9 cellular contexts compared by ENCODE assay signal in genomic region chr7:2529161-2530075, GRCh38. TPM values are rescaled to one million over a fixed set of nuclear protein-coding genes. Genes with fewer than 3 reads are reported as not detected.
DNase-seq lines count a peak whose midpoint lies in the region; ATAC-seq and TF ChIP-seq lines count a peak whose summit lies in the region.
"Had no signal": no experiment of that assay in that cellular context is flagged by ENCODE, and none has a peak within 500 bp of the region (broad histone marks: within the 10 kb centered on the region; RNA-seq: fewer than 3 reads in every experiment).

No MANE protein-coding gene starts in this region.

- peak; percentile 47 for ATAC-seq in GM21737 (IDR thresholded peaks at IDR 0.05; ENCODE audit: unreplicated experiment)

- peak overlapping the region; percentile 65; the same call in 1 of the 2 replicates for H3K9ac ChIP-seq in BLaER1
- H3K9ac ChIP-seq in OCI-LY3 (ENCODE audit: low read length): peak overlapping the region; percentile 76

- TF ChIP-seq POLR2A in spleen (IDR thresholded peaks at IDR 0.05): no peak

- peak overlapping the region; percentile 62 for H3K27ac ChIP-seq in BLaER1
- H3K27ac ChIP-seq in OCI-LY3 (ENCODE audit: low read length): peak overlapping the region; percentile 99
- peak overlapping the region; percentile 75 to 96 (median 91) for H3K27ac ChIP-seq in spleen
- H3K27ac ChIP-seq: cardiac muscle cell had no signal

- TF ChIP-seq CTCF in OCI-LY3 (IDR thresholded peaks at IDR 0.05; ENCODE audit: low read depth, low read length) (no peak), spleen (IDR thresholded peaks at IDR 0.05 in 8 of 11, conservative IDR thresholded peaks at IDR 0.05 in 3 of 11) (peak in 1 of 11 experiments; percentile 6)

- H3K27me3 ChIP-seq in BLaER1 (no peaks in the 10 kb centered on the region), OCI-LY3 (ENCODE audit: low read depth, low read length) (no peaks in the 10 kb centered on the region), spleen (replicated peaks in 1 of 7) (no peaks in the 10 kb centered on the region)
- H3K27me3 ChIP-seq: cardiac muscle cell had no signal

- H3K36me3 ChIP-seq in BLaER1 (peaks cover 36% of the 10 kb centered on the region), OCI-LY3 (replicated peaks; ENCODE audit: low read depth, low read length) (peaks cover 21% of the 10 kb centered on the region), spleen (peaks cover 0 to 42% (median 23%) of the 10 kb centered on the region in 6 donors)
- H3K36me3 ChIP-seq: cardiac muscle cell had no signal

- peaks cover 70% of the 10 kb centered on the region for H3K4me1 ChIP-seq in BLaER1
- H3K4me1 ChIP-seq in OCI-LY3 (ENCODE audit: low read length): peaks cover 66% of the 10 kb centered on the region
- peaks cover 55 to 79% (median 71%) of the 10 kb centered on the region in 6 donors for H3K4me1 ChIP-seq in spleen

- H3K4me2 ChIP-seq in BLaER1: peak overlapping the region; percentile 78
- peak overlapping the region; percentile 83 for H3K4me2 ChIP-seq in OCI-LY3 (ENCODE audit: low read length)

- H4K20me1 ChIP-seq in BLaER1: peaks cover 50% of the 10 kb centered on the region
- H4K20me1 ChIP-seq in OCI-LY3 (ENCODE audit: insufficient read depth, low read length): peaks cover 33% of the 10 kb centered on the region

- no peak overlapping the region for H2AFZ ChIP-seq in OCI-LY3 (ENCODE audit: low read depth, low read length)

- DNase-seq in activated naive CD4-positive, alpha-beta T cell treated with Interleukin-2 at 50 U/mL for 16 hours: peak; percentile 54
- DNase-seq in cardiac septum (ENCODE audit: low spot score): peak; percentile 84
- peak; percentile 98 for DNase-seq in spleen
- DNase-seq in superior temporal gyrus (ENCODE audit: extremely low spot score): no peak
- no peak for DNase-seq in cerebellar nuclear complex (lab: John Stamatoyannopoulos, UW)

- WGBS in spleen, 5 donors: 7 to 23% (median 13%) methylated on average over 22 to 30 of the region's 30 CpGs

- intact Hi-C loops in cardiac septum (cut with DNase I) (no loop called here), spleen (cut with DNase I; ENCODE audit: low total_unique reads) (no loop called here)

- H3K4me3 ChIP-seq in BLaER1 (peak overlapping the region; percentile 31), OCI-LY3 (ENCODE audit: low read length) (peak overlapping the region; percentile 61), spleen (peak overlapping the region in 5 of 8 donors; percentile 11 to 64 (median 20))
- H3K4me3 ChIP-seq: cardiac muscle cell had no signal

- H3K9me3 ChIP-seq in BLaER1 (no peaks in the 10 kb centered on the region), OCI-LY3 (ENCODE audit: insufficient read depth, low read length) (no peaks in the 10 kb centered on the region), spleen (no peaks in the 10 kb centered on the region)

- peaks cover 10% of the 10 kb centered on the region for H3K79me2 ChIP-seq in OCI-LY3 (ENCODE audit: low read length)

RNA-seq across cellular contexts. Expression of gene LFNG, which starts 9.8 kb away (rescaled TPM):
- total RNA-seq in cardiac septum: 6.2 TPM
- total RNA-seq in spleen: 10 to 100 TPM; 33.3 to 47.4 (median 42.3) TPM
- 10 to 100 TPM; 21.2 to 22.4 (median 21.6) TPM for polyA plus RNA-seq in spleen

RNA-seq across cellular contexts. Expression of gene BRAT1, which starts 25.9 kb away (rescaled TPM):
- total RNA-seq in cardiac septum (12.8 TPM), spleen (10 to 100 TPM; 25.3 to 37.3 (median 32.2) TPM)
- 10 to 100 TPM; 26.6 to 50.9 (median 48.9) TPM for polyA plus RNA-seq in spleen

RNA-seq across cellular contexts. Expression of gene IQCE, which starts 29.4 kb away (rescaled TPM):
- total RNA-seq in cardiac septum (13.3 TPM), spleen (10 to 100 TPM in 6 of 7 donors, 1 to 10 TPM in 1; 7.1 to 17.1 (median 13.2) TPM)
- polyA plus RNA-seq in spleen: 1 to 10 TPM; 1.2 to 4.4 (median 2.2) TPM

RNA-seq across cellular contexts. Expression of gene GRIFIN, which starts 53.2 kb away (rescaled TPM):
- total RNA-seq in cardiac septum (not detected), spleen (not detected)
- not detected for polyA plus RNA-seq in spleen
- total RNA-seq: cardiac muscle cell had no signal
- polyA plus RNA-seq: cardiac muscle cell had no signal

Comparison
In these comparisons a context has a peak if more than half of its experiments do, and no peak if none do; other contexts are left out.
1. DNase-seq: peak in activated naive CD4-positive, alpha-beta T cell treated with Interleukin-2 at 50 U/mL for 16 hours (single experiment), cardiac septum (single experiment) and spleen (single experiment); none in superior temporal gyrus (single experiment) and cerebellar nuclear complex (0 of 2).
2. Peak in every context shown above with its lines, with median percentiles within 50 percentile points of each other: H3K27ac ChIP-seq and H3K4me3 ChIP-seq.